Comparison of ENCODE assay signal across 8 cellular contexts in genomic region chr11:72091292-72091691, GRCh38. TPM values are rescaled to one million over a fixed set of nuclear protein-coding genes. Genes with fewer than 3 reads are reported as not detected.
A peak's percentile ranks its signal among the peaks of the same experiment; 100 is the strongest.
DNase-seq lines count a peak whose midpoint lies in the region; ATAC-seq, FAIRE-seq and TF ChIP-seq lines count a peak whose summit lies in the region.

No MANE protein-coding gene starts in this region.

- H3K4me1 Mint-ChIP-seq in osteocyte (ENCODE audit: unreplicated experiment) = no peaks in the 10 kb centered on the region

- peaks cover 3% of the 10 kb centered on the region for H3K36me3 Mint-ChIP-seq in osteocyte (ENCODE audit: unreplicated experiment)

- H3K27ac ChIP-seq in foreskin keratinocyte = no peak overlapping the region

- peak; percentile 59 for FAIRE-seq in HTR-8/SVneo (lab: Jason Lieb, UNC)
- peak; percentile 67 for FAIRE-seq in urothelium cell line (lab: Jason Lieb, UNC)

- TF ChIP-seq CTCF in foreskin keratinocyte (conservative IDR thresholded peaks at IDR 0.05) (peak; percentile 88), osteocyte (IDR thresholded peaks at IDR 0.05) (peak; percentile 80)

- no peak overlapping the region for H3K4me3 Mint-ChIP-seq in osteocyte (ENCODE audit: unreplicated experiment)

- H3K27ac Mint-ChIP-seq in osteocyte (ENCODE audit: unreplicated experiment) = peak overlapping the region; percentile 31

- DNase-seq in ELF-1 (ENCODE audit: low read depth, low spot score) (peak; percentile 80), HTR-8/SVneo (ENCODE audit: insufficient read length, low spot score) (peak; percentile 64), SIG-M5 treated with dmso at 0.1 percent for 504 hours (lab: John Stamatoyannopoulos, UW; ENCODE audit: unreplicated experiment) (peak; percentile 90), foreskin keratinocyte (no peak), osteocyte (ENCODE audit: extremely low spot score, unreplicated experiment) (no peak), urothelium cell line (ENCODE audit: low spot score) (peak; percentile 62)
- DNase-seq in activated gamma-delta T cell treated with anti-CD3 and anti-CD28 coated beads, Interleukin-2, amount 50 U/mL, for 16 hours (ENCODE audit: low read depth) = peak; percentile 34

- no peaks in the 10 kb centered on the region for H3K9me3 Mint-ChIP-seq in osteocyte (ENCODE audit: unreplicated experiment)

- no peaks in the 10 kb centered on the region for H3K27me3 ChIP-seq in foreskin keratinocyte

- H3K27me3 Mint-ChIP-seq in osteocyte (ENCODE audit: unreplicated experiment) = no peaks in the 10 kb centered on the region

- ATAC-seq in foreskin keratinocyte (peak; percentile 77), HG03097 (IDR thresholded peaks at IDR 0.05; ENCODE audit: low FRiP score, unreplicated experiment) (no peak)

- H3K4me1 ChIP-seq in foreskin keratinocyte = no peaks in the 10 kb centered on the region

RNA-seq across cellular contexts. Expression of gene LRRC51, which starts 10.6 kb away (rescaled TPM):
- total RNA-seq in foreskin keratinocyte = 6.3 and 6.4 TPM in 2 replicates
- polyA plus RNA-seq in foreskin keratinocyte = 6.4 and 8.0 TPM in 2 replicates
- 9.1 and 10.9 TPM in 2 replicates for total RNA-seq in osteocyte

RNA-seq across cellular contexts. Expression of gene NUMA1, which starts 10.9 kb away (rescaled TPM):
- 97.7 and 101 TPM in 2 replicates for total RNA-seq in foreskin keratinocyte
- polyA plus RNA-seq in foreskin keratinocyte = 58.6 and 59.2 TPM in 2 replicates
- 238 and 247 TPM in 2 replicates for total RNA-seq in osteocyte

RNA-seq across cellular contexts. Expression of gene LAMTOR1, which starts 11.8 kb away (rescaled TPM):
- total RNA-seq in foreskin keratinocyte = 140 and 151 TPM in 2 replicates
- polyA plus RNA-seq in foreskin keratinocyte = 207 and 209 TPM in 2 replicates
- 95.4 and 96.8 TPM in 2 replicates for total RNA-seq in osteocyte

RNA-seq across cellular contexts. Expression of gene TOMT, which starts 14.4 kb away (rescaled TPM):
- total RNA-seq in foreskin keratinocyte (not detected in 2 replicates), osteocyte (not detected in 2 replicates)
- polyA plus RNA-seq in foreskin keratinocyte = not detected in 2 replicates

RNA-seq across cellular contexts. Expression of gene ANAPC15, which starts 21.2 kb away (rescaled TPM):
- total RNA-seq in foreskin keratinocyte (82.7 and 93.2 TPM in 2 replicates), osteocyte (32.1 and 32.3 TPM in 2 replicates)
- polyA plus RNA-seq in foreskin keratinocyte = 105 and 120 TPM in 2 replicates

Comparison
In these comparisons a context has a peak if more than half of its experiments do, and no peak if none do; other contexts are left out.
1. DNase-seq: peak in ELF-1 (single experiment), HTR-8/SVneo (single experiment), SIG-M5 treated with dmso at 0.1 percent for 504 hours (single experiment), activated gamma-delta T cell treated with anti-CD3 and anti-CD28 coated beads, Interleukin-2, amount 50 U/mL, for 16 hours (single experiment) and urothelium cell line (single experiment); none in foreskin keratinocyte (0 of 2) and osteocyte (single experiment).